ENCODE assay signal across 9 cellular contexts in the genomic region with DNA sequence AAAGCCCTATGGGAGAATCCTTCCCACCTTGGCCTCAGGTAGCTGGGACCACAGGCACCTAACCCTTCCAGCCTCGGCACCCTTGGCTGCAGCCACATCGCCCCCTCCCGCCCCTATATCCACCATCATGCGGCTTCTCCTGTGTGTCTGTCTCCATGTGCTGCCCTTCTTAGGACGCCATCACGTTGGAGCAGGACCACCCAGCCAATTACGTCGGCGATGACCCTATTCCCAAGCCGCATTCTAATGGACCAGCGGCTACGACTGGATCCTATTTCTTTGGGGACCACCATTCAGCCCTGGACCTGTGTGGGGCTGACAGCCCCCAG. TPM values are rescaled to one million over a fixed set of nuclear protein-coding genes. Genes with fewer than 3 reads are reported as not detected.
DNase-seq lines count a peak whose midpoint lies in the region; ATAC-seq and TF ChIP-seq lines count a peak whose summit lies in the region.
"Had no signal": no experiment of that assay in that cellular context is flagged by ENCODE, and none has a peak within 500 bp of the region (broad histone marks: within the 10 kb centered on the region; RNA-seq: fewer than 3 reads in every experiment).

No MANE protein-coding gene starts in this region.

- no peaks in the 10 kb centered on the region for H3K36me3 ChIP-seq in fibroblast of lung (ENCODE audit: control insufficient read depth, insufficient read depth, low read length)
- no peaks in the 10 kb centered on the region for H3K36me3 ChIP-seq in skeletal muscle satellite cell (ENCODE audit: insufficient read depth, low read length)

- no peaks in the 10 kb centered on the region for H3K9me3 Mint-ChIP-seq in Calu3 (ENCODE audit: low read depth, unreplicated experiment)
- H3K9me3 Mint-ChIP-seq: activated T-cell treated with anti-CD3 and anti-CD28 coated beads, Interleukin-2, amount 50 U/mL, for 4 hours had no signal

- H3K4me1 ChIP-seq in fibroblast of lung (ENCODE audit: control insufficient read depth, extremely low read depth, insufficient read depth, low read length) (peaks cover 30% of the 10 kb centered on the region), skeletal muscle satellite cell (ENCODE audit: control insufficient read depth, insufficient read depth, low read length) (peaks cover 59% of the 10 kb centered on the region)

- H3K9me3 ChIP-seq in T-helper 17 cell (ENCODE audit: control insufficient read depth, low read length, poor library complexity, severe bottlenecking) (no peaks in the 10 kb centered on the region), fibroblast of lung (ENCODE audit: control insufficient read depth, insufficient read depth, low read depth, low read length) (no peaks in the 10 kb centered on the region), skeletal muscle satellite cell (replicated peaks; ENCODE audit: low read length) (no peaks in the 10 kb centered on the region)

- CTCF ChIA-PET in Calu3 (lab: Charles Lee): interaction anchor here (0.7 kb wide), 1 partner anchor 621 kb away, joined by 3 read pairs; no protein-coding TSS in a partner anchor

- H3K36me3 Mint-ChIP-seq in Calu3 (ENCODE audit: insufficient read depth, unreplicated experiment): peaks cover 52% of the 10 kb centered on the region
- H3K36me3 Mint-ChIP-seq in T-helper 17 cell (ENCODE audit: low read depth): no peaks in the 10 kb centered on the region

- peaks cover 3% of the 10 kb centered on the region for H3K79me2 ChIP-seq in fibroblast of lung (ENCODE audit: control insufficient read depth, insufficient read depth, low read length)

- H3K27me3 ChIP-seq in fibroblast of lung (ENCODE audit: control insufficient read depth, insufficient read depth, low read length) (no peaks in the 10 kb centered on the region), skeletal muscle satellite cell (ENCODE audit: control insufficient read depth, insufficient read depth, low read length) (no peaks in the 10 kb centered on the region)

- no TSS peak for BruUV-seq in Calu3 (replicated peaks; lab: Mats Ljungman, UMichigan)

- peak overlapping the region; percentile 19 for H3K4me3 Mint-ChIP-seq in Calu3 (ENCODE audit: low read depth, unreplicated experiment)
- peak overlapping the region; percentile 83 for H3K4me3 Mint-ChIP-seq in T-helper 17 cell
- H3K4me3 Mint-ChIP-seq: activated T-cell treated with anti-CD3 and anti-CD28 coated beads, Interleukin-2, amount 50 U/mL, for 4 hours had no signal

- H2AFZ ChIP-seq in fibroblast of lung (ENCODE audit: low read length): no peak overlapping the region

- DNase-seq in Calu3 (no peak), T-helper 17 cell (no peak), fibroblast of lung (ENCODE audit: low read depth in 2 of 2) (no peak), NOMO-1 treated with DMSO at 0.1 percent for 48 hours (lab: John Stamatoyannopoulos, UW; ENCODE audit: unreplicated experiment) (no peak)
- DNase-seq in activated CD4-positive, CD25-positive, alpha-beta regulatory T cell (lab: John Stamatoyannopoulos, UW): no peak
- DNase-seq: activated T-cell treated with anti-CD3 and anti-CD28 coated beads, Interleukin-2, amount 50 U/mL, for 4 hours had no signal

- H3K27me3 Mint-ChIP-seq in Calu3 (ENCODE audit: unreplicated experiment) (no peaks in the 10 kb centered on the region), T-helper 17 cell (no peaks in the 10 kb centered on the region)

- TF ChIP-seq CTCF in Calu3 (IDR thresholded peaks at IDR 0.05; ENCODE audit: unreplicated experiment): no peak
- no peak for TF ChIP-seq CTCF in fibroblast of lung (conservative IDR thresholded peaks at IDR 0.05 in 1 of 2, IDR thresholded peaks at IDR 0.05 in 1 of 2; ENCODE audit: low read depth in 1 of 2, low read length in 2 of 2)

- ATAC-seq in T-helper 17 cell (no peak), HG02588 (IDR thresholded peaks at IDR 0.05; ENCODE audit: unreplicated experiment) (no peak), HG02884 (IDR thresholded peaks at IDR 0.05; ENCODE audit: unreplicated experiment) (no peak)

- H3K4me3 ChIP-seq in fibroblast of lung (replicated peaks in 1 of 4; ENCODE audit: control extremely low read depth in 1 of 4, insufficient read depth in 1 of 4, low read depth in 3 of 4, low read length in 4 of 4): no peak overlapping the region
- no peak overlapping the region for H3K4me3 ChIP-seq in skeletal muscle satellite cell (ENCODE audit: low read length)

- H3K27ac Mint-ChIP-seq in Calu3 (ENCODE audit: unreplicated experiment) (peak overlapping the region; percentile 72), T-helper 17 cell (peak overlapping the region; percentile 92)

- peaks cover 39% of the 10 kb centered on the region for H3K4me1 Mint-ChIP-seq in Calu3 (ENCODE audit: low read depth, unreplicated experiment)
- H3K4me1 Mint-ChIP-seq in T-helper 17 cell: peaks cover 18% of the 10 kb centered on the region

- no peak overlapping the region for H3K4me2 ChIP-seq in fibroblast of lung (ENCODE audit: extremely low read depth, insufficient read depth, low read length)
- peak overlapping the region; percentile 71 for H3K4me2 ChIP-seq in skeletal muscle satellite cell (ENCODE audit: low read length)

- H4K20me1 ChIP-seq in fibroblast of lung (ENCODE audit: control insufficient read depth, extremely low read depth, insufficient read depth, low read length): no peaks in the 10 kb centered on the region

- peak overlapping the region; percentile 16 for H3K9ac ChIP-seq in fibroblast of lung (ENCODE audit: insufficient read depth, low read length)
- H3K9ac ChIP-seq in skeletal muscle satellite cell (ENCODE audit: low read depth, low read length): peak overlapping the region; percentile 91

- H3K27ac ChIP-seq in fibroblast of lung (ENCODE audit: insufficient read depth, low read length): peak overlapping the region; percentile 97

- intact Hi-C loops in Calu3 (cut with micrococcal nuclease; ENCODE audit: unreplicated experiment): no loop called here

RNA-seq across cellular contexts. Expression of gene CCDC57, which starts 3.3 kb away (rescaled TPM):
- total RNA-seq in Calu3 (2022) (69.9 and 76.8 TPM in 2 replicates), T-helper 17 cell (10 to 100 TPM; 79.1 to 89.0 TPM), fibroblast of lung (8.2 and 10.1 TPM in 2 replicates)
- 4.3 and 7.1 TPM in 2 replicates for polyA plus RNA-seq in fibroblast of lung
- 4.4 and 7.8 TPM in 2 replicates for polyA plus RNA-seq in fibroblast of lung (2012)
- polyA minus RNA-seq in fibroblast of lung (ENCODE audit: low replicate concordance): 2.6 and 4.7 TPM in 2 replicates
- total RNA-seq in skeletal muscle satellite cell (2012; rRNA removed): 15.9 and 22.3 TPM in 2 replicates

RNA-seq across cellular contexts. Expression of gene SLC16A3, which starts 12.9 kb away (rescaled TPM):
- total RNA-seq in Calu3 (2022) (44.7 and 47.2 TPM in 2 replicates), T-helper 17 cell (10 to 100 TPM; 47.2 to 56.2 TPM), fibroblast of lung (99.4 and 107 TPM in 2 replicates)
- 36.0 and 71.0 TPM in 2 replicates for polyA plus RNA-seq in fibroblast of lung
- 114 and 177 TPM in 2 replicates for polyA plus RNA-seq in fibroblast of lung (2012)
- polyA minus RNA-seq in fibroblast of lung (ENCODE audit: low replicate concordance): 65.0 and 109 TPM in 2 replicates
- total RNA-seq in skeletal muscle satellite cell (2012; rRNA removed): 265 and 305 TPM in 2 replicates

RNA-seq across cellular contexts. Expression of gene CSNK1D, which starts 57.6 kb away (rescaled TPM):
- total RNA-seq in Calu3 (2022) (157 and 160 TPM in 2 replicates), T-helper 17 cell (100 to 1,000 TPM; 218 to 273 TPM), fibroblast of lung (41.3 and 64.9 TPM in 2 replicates)
- polyA plus RNA-seq in fibroblast of lung: 112 and 139 TPM in 2 replicates
- polyA plus RNA-seq in fibroblast of lung (2012): 97.6 and 104 TPM in 2 replicates
- polyA minus RNA-seq in fibroblast of lung (ENCODE audit: low replicate concordance): 201 and 240 TPM in 2 replicates
- total RNA-seq in skeletal muscle satellite cell (2012; rRNA removed): 51.3 and 52.7 TPM in 2 replicates
